Comparison of ENCODE assay signal across 28 cellular contexts in the genomic region with DNA sequence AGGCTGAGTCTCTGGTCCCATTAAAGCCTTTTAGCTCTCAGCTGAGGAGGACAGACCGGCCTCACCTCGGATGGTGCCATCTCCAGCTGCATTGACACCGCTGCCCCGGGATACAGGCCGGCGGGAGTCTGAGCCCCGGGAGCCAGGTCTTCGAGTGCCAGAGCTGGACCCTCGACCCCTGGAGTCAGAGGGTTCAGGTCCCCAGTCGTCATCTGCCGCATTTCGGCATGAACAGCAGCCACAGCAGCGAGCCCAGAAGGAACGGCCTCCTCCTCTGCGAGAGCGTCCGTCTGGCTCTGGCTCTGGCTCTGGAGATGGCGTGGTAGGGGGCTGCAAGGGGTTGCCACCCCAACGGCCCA.
"Had no signal": no experiment of that assay in that cellular context is flagged by ENCODE, and none has a peak within 500 bp of the region (broad histone marks: within the 10 kb centered on the region; RNA-seq: fewer than 3 reads in every experiment).

No MANE protein-coding gene starts in this region.

- H3K9ac ChIP-seq: KMS-11 had no signal

- H3K27me3 ChIP-seq: ascending aorta, Peyer's patch had no signal

- H3K4me3 ChIP-seq: ascending aorta, Peyer's patch had no signal

- H3K27ac ChIP-seq: ascending aorta, KMS-11, Peyer's patch had no signal

- H3K4me1 ChIP-seq: ascending aorta, Peyer's patch had no signal

- H3K9me3 ChIP-seq: ascending aorta, Peyer's patch had no signal

- ATAC-seq: activated CD4-positive, alpha-beta T cell treated with anti-CD3 and anti-CD28 coated beads for 36 hours; activated CD4-positive, CD25-positive, alpha-beta regulatory T cell treated with anti-CD3 and anti-CD28 coated beads, Interleukin-2, amount 50 U/mL, for 24 hours; activated CD8-positive, alpha-beta T cell treated with anti-CD3 and anti-CD28 coated beads, Interleukin-2, amount 10 ng/mL, durations not matched to agents 7 days and 5 days; PC-3; WTC11 had no signal

- DNase-seq: activated CD4-positive, alpha-beta T cell treated with anti-CD3 and anti-CD28 coated beads for 36 hours; activated CD4-positive, alpha-beta T cell treated with anti-CD3 and anti-CD28 coated beads, Interleukin-2, amount 10 ng/mL, durations not matched to agents 7 days and 5 days; activated CD4-positive, alpha-beta T cell treated with anti-CD3 and anti-CD28 coated beads, Interleukin-2, amount 50 U/mL, for 48 hours; activated CD8-positive, alpha-beta T cell treated with anti-CD3 and anti-CD28 coated beads, Interleukin-2, amount 10 ng/mL, durations not matched to agents 7 days and 5 days; activated gamma-delta T cell; activated naive CD4-positive, alpha-beta T cell treated with Interleukin-2 at 50 U/mL for 16 hours; activated naive CD8-positive, alpha-beta T cell treated with anti-CD3 and anti-CD28 coated beads, Interleukin-2, amount 10 ng/mL, durations not matched to agents 7 days and 5 days; activated T-cell treated with anti-CD3 and anti-CD28 coated beads, Interleukin-2, amount 50 U/mL, for 24 hours; amygdala; NCI-H1092 treated with DMSO at 0.1 percent for 48 hours; NCI-H1417 treated with DMSO at 0.1 percent for 48 hours; NCI-H187 treated with DMSO at 0.1 percent for 48 hours; NCI-H2081; NCI-H2171 treated with DMSO at 0.1 percent for 48 hours; NCI-H226; NCI-H524 treated with DMSO at 0.1 percent for 48 hours; PC-3; Peyer's patch; Right ventricle myocardium superior; RPMI8226; SW 1271; T-helper 1 cell; T-helper 2 cell; T1000 had no signal
